ENCODE assay signal across 1 cellular context in the genomic region with DNA sequence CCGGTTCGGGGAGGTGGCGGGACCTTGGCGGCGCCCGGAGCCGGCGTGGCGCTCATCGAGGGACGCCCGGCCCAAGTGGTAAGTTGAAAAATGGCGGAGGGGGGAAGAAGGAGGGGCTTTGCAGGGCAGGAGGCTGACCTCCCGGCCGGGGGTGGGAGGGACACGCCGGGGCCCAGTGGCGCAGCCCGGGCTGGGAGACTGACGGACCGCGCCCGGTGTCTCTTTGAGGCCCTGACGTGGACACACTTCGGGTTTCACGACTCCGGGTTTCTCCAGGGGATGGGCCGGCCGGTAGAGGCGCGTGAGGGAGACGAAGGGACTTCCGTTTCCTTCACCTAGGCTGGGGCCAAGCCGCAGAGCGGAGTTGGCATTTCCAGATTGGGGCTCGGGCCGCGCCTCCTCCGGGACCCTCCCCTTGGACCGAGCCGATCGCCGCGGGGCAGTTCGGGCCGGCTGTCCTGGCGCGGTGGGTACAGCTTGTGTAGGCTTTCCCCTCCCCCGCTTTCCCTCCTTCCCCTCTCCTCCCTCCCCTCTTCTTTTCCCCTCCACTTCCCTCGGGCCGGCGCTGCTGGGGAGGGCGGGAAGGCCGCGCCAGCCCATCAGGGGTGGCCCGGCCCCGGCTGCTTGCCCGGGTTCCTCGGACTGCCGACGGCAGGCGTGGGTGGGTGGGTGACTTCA.
TF ChIP-seq lines count a peak whose summit lies in the region.

XIAP (plus strand) TSS at position 226 of the 678 bp plus-strand sequence. CDS start 25,610 bp downstream, outside the sequence.

TF ChIP-seq in HCT116, 20 proteins besides CTCF, POLR2A, EP300 and RAD21 (continued from another document):
- peak; percentile 62; the same call in 1 of the 2 replicates for TF ChIP-seq POLR2AphosphoS5 (IDR thresholded peaks at IDR 0.05; ENCODE audit: low read depth, low read length)
- TF ChIP-seq ZFX (IDR thresholded peaks at IDR 0.05) = peak; percentile 63
- peak; percentile 30; the same call in 1 of the 2 replicates for TF ChIP-seq SP1 (IDR thresholded peaks at IDR 0.05; ENCODE audit: low read depth)
